ENCODE assay signal across 8 cellular contexts in genomic region chr2:136008205-136008865, GRCh38. TPM values are rescaled to one million over a fixed set of nuclear protein-coding genes. Genes with fewer than 3 reads are reported as not detected.
DNase-seq lines count a peak whose midpoint lies in the region; ATAC-seq and TF ChIP-seq lines count a peak whose summit lies in the region.

No MANE protein-coding gene starts in this region.

- TF ChIP-seq POLR2A in gastroesophageal sphincter (IDR thresholded peaks at IDR 0.05) = no peak

- no peaks in the 10 kb centered on the region for H3K9me3 ChIP-seq in gastroesophageal sphincter

- H3K27ac ChIP-seq in gastroesophageal sphincter = no peak overlapping the region

- H3K4me1 ChIP-seq in gastroesophageal sphincter = peaks cover 0 to 15% (median 0%) of the 10 kb centered on the region in 3 donors

- 82% methylated on average over 3 of the region's 9 CpGs; no CpG with 5 or more reads in 1 of the 2 donors for WGBS in gastroesophageal sphincter (ENCODE audit: low coverage in 1 of 2), 2 donors

- peaks cover 31% of the 10 kb centered on the region for H3K4me1 Mint-ChIP-seq in activated CD4-positive, alpha-beta T cell treated with anti-CD3 and anti-CD28 coated beads for 36 hours

- no peaks in the 10 kb centered on the region for H3K36me3 ChIP-seq in gastroesophageal sphincter

- peak; percentile 58 for ATAC-seq in HG03060 (IDR thresholded peaks at IDR 0.05; ENCODE audit: low read depth, unreplicated experiment)
- peak; percentile 91 for ATAC-seq in activated CD4-positive, alpha-beta T cell treated with anti-CD3 and anti-CD28 coated beads for 36 hours
- peak; percentile 60 for ATAC-seq in gastroesophageal sphincter

- POLR2A ChIA-PET in activated CD4-positive, alpha-beta T cell treated with anti-CD3 and anti-CD28 coated beads for 36 hours (lab: Charles Lee) = interaction anchor here (0.6 kb wide), 1 partner anchor 511 kb away, joined by 3 read pairs; no protein-coding TSS in a partner anchor

- H3K27me3 Mint-ChIP-seq in activated CD4-positive, alpha-beta T cell treated with anti-CD3 and anti-CD28 coated beads for 36 hours = no peaks in the 10 kb centered on the region

- H3K4me3 Mint-ChIP-seq in activated CD4-positive, alpha-beta T cell treated with anti-CD3 and anti-CD28 coated beads for 36 hours = no peak overlapping the region

- peak; percentile 74 for DNase-seq in activated CD4-positive, alpha-beta T cell treated with anti-CD3 and anti-CD28 coated beads for 36 hours
- peak; percentile 28 to 42 for DNase-seq in stimulated activated CD8-positive, alpha-beta memory T cell treated with anti-CD3 and anti-CD28 coated beads, Interleukin-15, amount 100 ng/mL, for 4 hours (ENCODE audit: low read depth in 2 of 2)
- DNase-seq in RKO (ENCODE audit: low spot score) = no peak
- DNase-seq in superior temporal gyrus (ENCODE audit: extremely low spot score) = no peak
- no peak for DNase-seq in putamen (ENCODE audit: low spot score)
- DNase-seq in foreskin melanocyte = no peak

- H3K4me3 ChIP-seq in gastroesophageal sphincter = no peak overlapping the region

- CTCF ChIA-PET in activated CD4-positive, alpha-beta T cell treated with anti-CD3 and anti-CD28 coated beads for 36 hours (lab: Charles Lee) = interaction anchor here (0.7 to 1.1 kb wide), 5 partner anchors 29 to 495 kb away, joined by 3 to 4 read pairs (median 3); no protein-coding TSS in a partner anchor

- intact Hi-C loops in activated CD4-positive, alpha-beta T cell treated with anti-CD3 and anti-CD28 coated beads for 36 hours (cut with DNase I, micrococcal nuclease) = loop anchor here (1.0 to 5.0 kb wide), 5 partner anchors 23 to 124 kb away; partner anchors contain the start of gene DARS1 (in 1 of the 2)

- H3K36me3 Mint-ChIP-seq in activated CD4-positive, alpha-beta T cell treated with anti-CD3 and anti-CD28 coated beads for 36 hours (ENCODE audit: low read depth) = peaks cover 12% of the 10 kb centered on the region

- TF ChIP-seq CTCF in gastroesophageal sphincter (IDR thresholded peaks at IDR 0.05) = no peak

- no peaks in the 10 kb centered on the region for H3K27me3 ChIP-seq in gastroesophageal sphincter

- no peak for TF ChIP-seq EP300 in gastroesophageal sphincter (IDR thresholded peaks at IDR 0.05)

- H3K9me3 Mint-ChIP-seq in activated CD4-positive, alpha-beta T cell treated with anti-CD3 and anti-CD28 coated beads for 36 hours (ENCODE audit: low read depth) = no peaks in the 10 kb centered on the region

- peak overlapping the region; percentile 47 for H3K27ac Mint-ChIP-seq in activated CD4-positive, alpha-beta T cell treated with anti-CD3 and anti-CD28 coated beads for 36 hours

RNA-seq across cellular contexts. Expression of gene DARS1, which starts 22.9 kb away (rescaled TPM):
- 100 to 1,000 TPM; 174 to 190 TPM for total RNA-seq in activated CD4-positive, alpha-beta T cell treated with anti-CD3 and anti-CD28 coated beads for 36 hours
- 100 to 1,000 TPM; 115 to 176 (median 156) TPM for total RNA-seq in gastroesophageal sphincter

Comparison
In these comparisons a context has a peak if more than half of its experiments do, and no peak if none do; other contexts are left out.
1. DNase-seq: peak in activated CD4-positive, alpha-beta T cell treated with anti-CD3 and anti-CD28 coated beads for 36 hours (single experiment) and stimulated activated CD8-positive, alpha-beta memory T cell treated with anti-CD3 and anti-CD28 coated beads, Interleukin-15, amount 100 ng/mL, for 4 hours (2 of 2); none in RKO (single experiment), superior temporal gyrus (single experiment), putamen (single experiment) and foreskin melanocyte (single experiment).
2. Peak in every context shown above with its lines, with median percentiles within 50 percentile points of each other: ATAC-seq.